ENCODE assay signal across 9 cellular contexts in genomic region chr18:9683418-9684396, GRCh38. TPM values are rescaled to one million over a fixed set of nuclear protein-coding genes. Genes with fewer than 3 reads are reported as not detected.
DNase-seq lines count a peak whose midpoint lies in the region; ATAC-seq and TF ChIP-seq lines count a peak whose summit lies in the region.
"Had no signal": no experiment of that assay in that cellular context is flagged by ENCODE, and none has a peak within 500 bp of the region (broad histone marks: within the 10 kb centered on the region; RNA-seq: fewer than 3 reads in every experiment).

No MANE protein-coding gene starts in this region.

- peaks cover 12 to 34% (median 18%) of the 10 kb centered on the region in 10 experiments for H3K4me1 ChIP-seq in BLaER1 treated with 17β-estradiol and CSF1 and Interleukin-3, amounts not matched to agents 10 nM and 100 nM
- H3K4me1 ChIP-seq in MM.1S (ENCODE audit: low read length) (0 out of 2 replicates have a peak, but pooled peaks cover 6% of the 10 kb centered on the region), body of pancreas (no peaks in the 10 kb centered on the region)

- H3F3A ChIP-seq in MM.1S (ENCODE audit: insufficient read depth, low read length), result no peaks in the 10 kb centered on the region

- no peaks in the 10 kb centered on the region for H3K36me3 Mint-ChIP-seq in natural killer cell treated with Interleukin-12 subunit alpha and Interleukin-12 subunit beta and Interleukin-15 and Interleukin-18, amount 100 ng/mL, for 72 hours

- TF ChIP-seq CTCF in MM.1S (IDR thresholded peaks at IDR 0.05; ENCODE audit: low read length) (peak; percentile 34), body of pancreas (IDR thresholded peaks at IDR 0.05) (peak in 4 of 7 experiments; percentile 16 to 40 (median 31))

- DNase-seq in MM.1S, result no peak
- DNase-seq in body of pancreas, result peak; percentile 30 to 37 (median 32)
- peak; percentile 36 for DNase-seq in left kidney (ENCODE audit: low read depth, low spot score)
- DNase-seq in stimulated activated naive CD4-positive, alpha-beta T cell treated with Interleukin-2 at 50 U/mL for 16 hours (lab: John Stamatoyannopoulos, UW), result no peak
- no peak for DNase-seq in natural killer cell treated with Interleukin-12 subunit alpha and Interleukin-12 subunit beta and Interleukin-15 and Interleukin-18, amount 100 ng/mL, for 72 hours (ENCODE audit: low spot score)
- DNase-seq in activated gamma-delta T cell treated with Interleukin-2 at 50 U/mL for 16 hours, result no peak

- no peaks in the 10 kb centered on the region for H3K36me3 ChIP-seq in BLaER1 treated with 17β-estradiol and CSF1 and Interleukin-3, amounts not matched to agents 10 nM and 100 nM
- no peaks in the 10 kb centered on the region for H3K36me3 ChIP-seq in MM.1S (replicated peaks; ENCODE audit: insufficient read depth, low read length)
- no peaks in the 10 kb centered on the region for H3K36me3 ChIP-seq in body of pancreas (replicated peaks in 1 of 2; ENCODE audit: insufficient read depth in 1 of 2, low read depth in 2 of 2)

- peak overlapping the region in 9 of 11 experiments; percentile 55 to 88 (median 77); a peak in 14 of 22 replicates for H3K4me2 ChIP-seq in BLaER1 treated with 17β-estradiol and CSF1 and Interleukin-3, amounts not matched to agents 10 nM and 100 nM
- peak overlapping the region; percentile 40; the same call in 1 of the 2 replicates for H3K4me2 ChIP-seq in MM.1S (ENCODE audit: low read depth, low read length)

- H3K9me3 Mint-ChIP-seq in natural killer cell treated with Interleukin-12 subunit alpha and Interleukin-12 subunit beta and Interleukin-15 and Interleukin-18, amount 100 ng/mL, for 72 hours, result no peaks in the 10 kb centered on the region
- H3K9me3 Mint-ChIP-seq: stimulated activated naive CD8-positive, alpha-beta T cell treated with anti-CD3 and anti-CD28 coated beads, Interleukin-15, Interleukin-2, amounts not matched to agents 100 ng/mL and 50 ng/mL, for 24 hours had no signal

- no peaks in the 10 kb centered on the region for H3K9me2 ChIP-seq in MM.1S (replicated peaks; ENCODE audit: insufficient read depth, low read length)

- no peak for TF ChIP-seq POLR2A in body of pancreas (IDR thresholded peaks at IDR 0.05)

- no peak overlapping the region for H2AFZ ChIP-seq in MM.1S (ENCODE audit: low read length)

- peaks cover 0 to 11% (median 0%) of the 10 kb centered on the region in 11 experiments; a peak in 4 of 22 replicates for H3K9me3 ChIP-seq in BLaER1 treated with 17β-estradiol and CSF1 and Interleukin-3, amounts not matched to agents 10 nM and 100 nM (replicated peaks in 1 of 11)
- H3K9me3 ChIP-seq in MM.1S (replicated peaks; ENCODE audit: insufficient read depth, low read length) (no peaks in the 10 kb centered on the region), body of pancreas (no peaks in the 10 kb centered on the region)

- peak overlapping the region in 5 of 11 experiments; percentile 34 to 75 (median 68); a peak in 8 of 22 replicates for H3K27ac ChIP-seq in BLaER1 treated with 17β-estradiol and CSF1 and Interleukin-3, amounts not matched to agents 10 nM and 100 nM
- no peak overlapping the region for H3K27ac ChIP-seq in MM.1S (ENCODE audit: low read length)
- no peak overlapping the region for H3K27ac ChIP-seq in body of pancreas

- no peak overlapping the region for H3K27ac Mint-ChIP-seq in natural killer cell treated with Interleukin-12 subunit alpha and Interleukin-12 subunit beta and Interleukin-15 and Interleukin-18, amount 100 ng/mL, for 72 hours
- H3K27ac Mint-ChIP-seq: stimulated activated naive CD8-positive, alpha-beta T cell treated with anti-CD3 and anti-CD28 coated beads, Interleukin-15, Interleukin-2, amounts not matched to agents 100 ng/mL and 50 ng/mL, for 24 hours had no signal

- H3K27me3 Mint-ChIP-seq in natural killer cell treated with Interleukin-12 subunit alpha and Interleukin-12 subunit beta and Interleukin-15 and Interleukin-18, amount 100 ng/mL, for 72 hours, result peaks cover 12 to 17% of the 10 kb centered on the region in 2 donors

- peak; percentile 56 for ATAC-seq in body of pancreas
- ATAC-seq in GM21529 (IDR thresholded peaks at IDR 0.05; ENCODE audit: unreplicated experiment), result no peak
- ATAC-seq in natural killer cell treated with Interleukin-12 subunit alpha and Interleukin-12 subunit beta and Interleukin-15 and Interleukin-18, amount 100 ng/mL, for 72 hours, result no peak

- H3K27me3 ChIP-seq in BLaER1 treated with 17β-estradiol and CSF1 and Interleukin-3, amounts not matched to agents 10 nM and 100 nM, result no peaks in the 10 kb centered on the region
- H3K27me3 ChIP-seq in MM.1S (replicated peaks; ENCODE audit: insufficient read depth, low read length), result no peaks in the 10 kb centered on the region
- H3K27me3 ChIP-seq in body of pancreas, result no peaks in the 10 kb centered on the region

- peak overlapping the region in 4 of 11 experiments; percentile 36 to 58 (median 48); a peak in 3 of 22 replicates for H3K9ac ChIP-seq in BLaER1 treated with 17β-estradiol and CSF1 and Interleukin-3, amounts not matched to agents 10 nM and 100 nM
- H3K9ac ChIP-seq in MM.1S (ENCODE audit: low read length), result no peak overlapping the region

- no peaks in the 10 kb centered on the region for H4K20me1 ChIP-seq in BLaER1 treated with 17β-estradiol and CSF1 and Interleukin-3, amounts not matched to agents 10 nM and 100 nM
- no peaks in the 10 kb centered on the region for H4K20me1 ChIP-seq in MM.1S (ENCODE audit: insufficient read depth, low read length)

- intact Hi-C loops in body of pancreas (cut with DNase I), result no loop called here

- no peaks in the 10 kb centered on the region for H3K79me2 ChIP-seq in MM.1S (ENCODE audit: low read length)

- WGBS in body of pancreas, 2 donors, result 64 to 69% methylated on average over 9 of the region's 9 CpGs

- H3K4me3 Mint-ChIP-seq in natural killer cell treated with Interleukin-12 subunit alpha and Interleukin-12 subunit beta and Interleukin-15 and Interleukin-18, amount 100 ng/mL, for 72 hours, result no peak overlapping the region
- H3K4me3 Mint-ChIP-seq: stimulated activated naive CD8-positive, alpha-beta T cell treated with anti-CD3 and anti-CD28 coated beads, Interleukin-15, Interleukin-2, amounts not matched to agents 100 ng/mL and 50 ng/mL, for 24 hours had no signal

- H3K4me1 Mint-ChIP-seq in natural killer cell treated with Interleukin-12 subunit alpha and Interleukin-12 subunit beta and Interleukin-15 and Interleukin-18, amount 100 ng/mL, for 72 hours (ENCODE audit: low read depth in 2 of 2), result peaks cover 0 to 4% of the 10 kb centered on the region in 2 donors

- H3K4me3 ChIP-seq in BLaER1 treated with 17β-estradiol and CSF1 and Interleukin-3, amounts not matched to agents 10 nM and 100 nM, result no peak overlapping the region
- H3K4me3 ChIP-seq in MM.1S (ENCODE audit: low read length), result no peak overlapping the region
- H3K4me3 ChIP-seq in body of pancreas, result no peak overlapping the region

RNA-seq across cellular contexts. Expression of gene RAB31, which starts 24.4 kb away (rescaled TPM):
- total RNA-seq in body of pancreas, result 1 to 10 TPM; 4.3 to 8.0 TPM
- 1 to 10 TPM; 1.7 to 6.9 TPM for total RNA-seq in natural killer cell treated with Interleukin-12 subunit alpha and Interleukin-12 subunit beta and Interleukin-15 and Interleukin-18, amount 100 ng/mL, for 72 hours

Comparison
In these comparisons a context has a peak if more than half of its experiments do, and no peak if none do; other contexts are left out.
1. DNase-seq: peak in body of pancreas (4 of 4) and left kidney (single experiment); none in MM.1S (single experiment), stimulated activated naive CD4-positive, alpha-beta T cell treated with Interleukin-2 at 50 U/mL for 16 hours (single experiment), natural killer cell treated with Interleukin-12 subunit alpha and Interleukin-12 subunit beta and Interleukin-15 and Interleukin-18, amount 100 ng/mL, for 72 hours (single experiment) and activated gamma-delta T cell treated with Interleukin-2 at 50 U/mL for 16 hours (single experiment).